In genomic region chr21:41444703-41445464, GRCh38 we compare ENCODE assay signal across 1 cellular context.
TF ChIP-seq lines count a peak whose summit lies in the region.

No MANE protein-coding gene starts in this region.

TF ChIP-seq in SK-N-SH treated with all-trans-retinoic acid at 6 μM for 48 hours, 23 proteins besides CTCF, POLR2A, EP300 and RAD21 (continued from another document):
- TF ChIP-seq CSRNP3 (CRISPR knock-in tag; IDR thresholded peaks at IDR 0.05) (no peak), TOX (CRISPR knock-in tag; IDR thresholded peaks at IDR 0.05; ENCODE audit: borderline replicate concordance) (no peak), ARNTL (CRISPR knock-in tag; IDR thresholded peaks at IDR 0.05; ENCODE audit: borderline replicate concordance, low read depth) (no peak), TSHZ2 (CRISPR knock-in tag; IDR thresholded peaks at IDR 0.05) (no peak), TCF4 (CRISPR knock-in tag; IDR thresholded peaks at IDR 0.05; ENCODE audit: borderline replicate concordance) (no peak), ZNF565 (CRISPR knock-in tag; conservative IDR thresholded peaks at IDR 0.05; ENCODE audit: low read depth) (no peak), GLIS3 (CRISPR knock-in tag; IDR thresholded peaks at IDR 0.05) (no peak), POU6F1 (CRISPR knock-in tag; IDR thresholded peaks at IDR 0.05; ENCODE audit: borderline replicate concordance, low read depth) (no peak), BACH2 (CRISPR knock-in tag; IDR thresholded peaks at IDR 0.05; ENCODE audit: borderline replicate concordance) (no peak), PATZ1 (CRISPR knock-in tag; IDR thresholded peaks at IDR 0.05; ENCODE audit: borderline replicate concordance) (no peak)
